In the genomic region with DNA sequence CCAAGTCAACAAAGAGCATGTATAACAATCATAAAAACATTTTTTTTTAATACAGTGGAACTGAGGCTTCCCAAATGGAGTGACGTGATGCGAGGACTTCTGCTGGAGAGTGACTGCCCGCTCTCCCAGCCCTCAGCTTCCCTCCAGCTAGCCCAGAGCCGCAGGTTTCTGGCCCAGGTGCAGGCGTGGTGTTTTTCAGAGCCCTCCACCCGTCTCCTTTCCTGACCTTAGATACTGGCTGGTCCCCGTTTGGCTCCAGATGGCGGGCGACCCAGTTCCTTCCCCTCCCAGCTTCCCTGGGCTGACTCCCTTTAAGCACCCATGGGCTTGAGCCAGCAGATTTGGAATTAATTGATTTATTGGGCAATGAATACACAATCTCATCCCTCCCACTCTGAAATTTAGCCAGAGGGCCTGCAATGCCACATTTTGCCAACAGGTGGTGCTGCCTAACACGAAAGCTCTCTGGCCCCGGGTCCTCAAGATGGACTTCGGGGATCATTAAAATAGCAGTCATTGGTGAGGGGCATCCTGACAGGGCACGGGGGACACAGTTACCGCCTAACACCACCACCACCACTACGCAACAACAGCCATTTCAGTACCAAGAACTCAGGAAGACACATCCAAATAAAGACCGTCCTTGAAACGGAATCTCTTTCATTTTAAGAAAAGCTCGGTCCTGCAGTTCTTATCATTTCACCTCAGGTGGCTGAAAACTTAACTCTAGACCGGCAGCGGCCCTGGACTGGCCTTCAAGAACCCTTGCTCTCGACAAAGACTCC, we compare ENCODE assay signal across 8 cellular contexts. TPM values are rescaled to one million over a fixed set of nuclear protein-coding genes. Genes with fewer than 3 reads are reported as not detected.
A peak's percentile ranks its signal among the peaks of the same experiment; 100 is the strongest.
DNase-seq lines count a peak whose midpoint lies in the region; ATAC-seq, FAIRE-seq and TF ChIP-seq lines count a peak whose summit lies in the region.

No MANE protein-coding gene starts in this region.

- in situ Hi-C loops in brain microvascular endothelial cell (cut with HindIII; ENCODE audit: low pct_ligation_motif_present, low sequenced_read_pairs) = no loop called here

- no peaks in the 10 kb centered on the region for H3K27me3 ChIP-seq in WERI-Rb-1 (ENCODE audit: insufficient read depth, low read depth, severe bottlenecking)
- H3K27me3 ChIP-seq in brain microvascular endothelial cell (replicated peaks) = no peaks in the 10 kb centered on the region
- H3K27me3 ChIP-seq in keratinocyte (ENCODE audit: control insufficient read depth, extremely low read depth, insufficient read depth, low read length) = no peaks in the 10 kb centered on the region

- DNase-seq in NK-92 treated with Interleukin-12 subunit alpha and Interleukin-12 subunit beta, amount 100 ng/mL, for 24 hours (lab: John Stamatoyannopoulos, UW) = peak; percentile 11
- no peak for DNase-seq in NK-92 (lab: John Stamatoyannopoulos, UW; ENCODE audit: unreplicated experiment)
- peak; percentile 35 for DNase-seq in NCI-H1694 treated with DMSO at 0.1 percent for 48 hours (lab: John Stamatoyannopoulos, UW)
- DNase-seq in WERI-Rb-1 = peak; percentile 53
- peak; percentile 59 for DNase-seq in brain microvascular endothelial cell
- no peak for DNase-seq in keratinocyte (ENCODE audit: low read depth, low spot score)
- DNase-seq in stimulated activated CD4-positive, alpha-beta T cell treated with anti-CD3 and anti-CD28 coated beads, Interleukin-1b, Interleukin-23, amount 100 ng/mL, for 24 hours (ENCODE audit: low read depth in 4 of 4, low spot score in 1 of 4) = peak; percentile 41 to 69 (median 58)

- peak overlapping the region; percentile 75 for H3K4me2 ChIP-seq in keratinocyte (ENCODE audit: control insufficient read depth, extremely low read depth, insufficient read depth, low read depth, low read length)

- peak overlapping the region; percentile 29 for H3K9ac ChIP-seq in keratinocyte (ENCODE audit: control insufficient read depth, extremely low read depth, insufficient read depth, low read length)

- H3K9me1 ChIP-seq in keratinocyte (ENCODE audit: control insufficient read depth, extremely low read depth, insufficient read depth, low read length) = no peaks in the 10 kb centered on the region

- H3K4me1 ChIP-seq in keratinocyte (ENCODE audit: control insufficient read depth, extremely low read depth, insufficient read depth, low read length) = peaks cover 24% of the 10 kb centered on the region

- ATAC-seq in GM18861 (IDR thresholded peaks at IDR 0.05; ENCODE audit: unreplicated experiment) = no peak

- H3K79me2 ChIP-seq in keratinocyte (ENCODE audit: control insufficient read depth, insufficient read depth, low read length) = no peaks in the 10 kb centered on the region

- H3K4me3 ChIP-seq in WERI-Rb-1 (ENCODE audit: low read depth, low read length) = no peak overlapping the region
- H3K4me3 ChIP-seq in brain microvascular endothelial cell (ENCODE audit: low read depth, low read length) = no peak overlapping the region
- H3K4me3 ChIP-seq in keratinocyte (ENCODE audit: control insufficient read depth in 2 of 3, extremely low read depth in 1 of 3, insufficient read depth in 2 of 3, low read depth in 1 of 3, low read length in 3 of 3) = peak overlapping the region in 1 of 3 experiments; percentile 33

- TF ChIP-seq CTCF in WERI-Rb-1 (IDR thresholded peaks at IDR 0.05; ENCODE audit: low read depth, low read length) (peak; percentile 68), brain microvascular endothelial cell (IDR thresholded peaks at IDR 0.05; ENCODE audit: low read depth, low read length, missing control alignments) (peak; percentile 97), keratinocyte (optimal IDR thresholded peaks at IDR 0.05 in 1 of 3, IDR thresholded peaks at IDR 0.05 in 1 of 3, conservative IDR thresholded peaks at IDR 0.05 in 1 of 3; ENCODE audit: extremely low read depth in 1 of 3, insufficient read depth in 2 of 3, low read length in 3 of 3) (peak; percentile 87 to 97 (median 88))

- no peak overlapping the region for H3K27ac ChIP-seq in WERI-Rb-1
- H3K27ac ChIP-seq in brain microvascular endothelial cell = no peak overlapping the region
- no peak overlapping the region for H3K27ac ChIP-seq in keratinocyte (ENCODE audit: control insufficient read depth, insufficient read depth, low read length)

- no peaks in the 10 kb centered on the region for H3K36me3 ChIP-seq in WERI-Rb-1
- no peaks in the 10 kb centered on the region for H3K36me3 ChIP-seq in brain microvascular endothelial cell (replicated peaks)
- peaks cover 0 to under 1% of the 10 kb centered on the region in 2 experiments for H3K36me3 ChIP-seq in keratinocyte (ENCODE audit: control insufficient read depth in 2 of 2, extremely low read depth in 1 of 2, insufficient read depth in 2 of 2, low read length in 2 of 2)

- H4K20me1 ChIP-seq in keratinocyte (ENCODE audit: control insufficient read depth, extremely low read depth, insufficient read depth, low read length) = no peaks in the 10 kb centered on the region

- H3K9me3 ChIP-seq in WERI-Rb-1 (ENCODE audit: severe bottlenecking) (no peaks in the 10 kb centered on the region), keratinocyte (ENCODE audit: control insufficient read depth, low read depth, low read length) (no peaks in the 10 kb centered on the region)

- H2AFZ ChIP-seq in keratinocyte (ENCODE audit: control insufficient read depth, low read length) = peak overlapping the region; percentile 62

- FAIRE-seq in keratinocyte (lab: Jason Lieb, UNC) = no peak

- dilution Hi-C loops in keratinocyte (cut with MboI; ENCODE audit: extremely low pct_ligation_motif_present, low sequenced_read_pairs) = no loop called here

RNA-seq across cellular contexts. Expression of a gene that starts 47.5 kb away (rescaled TPM):
- polyA plus RNA-seq in keratinocyte = not detected in 3 replicates
- polyA plus RNA-seq in keratinocyte (2011; ENCODE audit: low read depth) = not detected
- not detected in 2 replicates for polyA plus RNA-seq in keratinocyte (2011; cell fraction: cytosol; rRNA removed)
- polyA plus RNA-seq in keratinocyte (2011; cell fraction: nucleus; rRNA removed) = not detected in 2 replicates
- 0.04 TPM in 1 of 2 replicates, not detected in the other for polyA plus RNA-seq in keratinocyte (2012; ENCODE audit: low replicate concordance)
- under 0.01 TPM in 1 of 3 replicates, not detected in the others for polyA minus RNA-seq in keratinocyte
- polyA minus RNA-seq in keratinocyte (2011; cell fraction: cytosol; rRNA and poly(A)+ RNA removed) = not detected
- not detected in 2 replicates for polyA minus RNA-seq in keratinocyte (2011; cell fraction: nucleus; rRNA and poly(A)+ RNA removed)

RNA-seq across cellular contexts. Expression of a gene that starts 49.1 kb away (rescaled TPM):
- polyA plus RNA-seq in keratinocyte = 10.6 to 21.4 TPM (median 15.8 TPM) in 3 replicates
- polyA plus RNA-seq in keratinocyte (2011; ENCODE audit: low read depth) = 17.1 TPM
- polyA plus RNA-seq in keratinocyte (2011; cell fraction: cytosol; rRNA removed) = 4.4 and 10.0 TPM in 2 replicates
- polyA plus RNA-seq in keratinocyte (2011; cell fraction: nucleus; rRNA removed) = 56.7 and 70.6 TPM in 2 replicates
- 23.7 and 30.5 TPM in 2 replicates for polyA plus RNA-seq in keratinocyte (2012; ENCODE audit: low replicate concordance)
- polyA minus RNA-seq in keratinocyte = 24.1 to 62.9 TPM (median 26.8 TPM) in 3 replicates
- polyA minus RNA-seq in keratinocyte (2011; cell fraction: cytosol; rRNA and poly(A)+ RNA removed) = 24.0 TPM
- 27.1 and 33.3 TPM in 2 replicates for polyA minus RNA-seq in keratinocyte (2011; cell fraction: nucleus; rRNA and poly(A)+ RNA removed)

Comparison
In these comparisons a context has a peak if more than half of its experiments do, and no peak if none do; other contexts are left out.
1. DNase-seq: peak in NK-92 treated with Interleukin-12 subunit alpha and Interleukin-12 subunit beta, amount 100 ng/mL, for 24 hours (single experiment), NCI-H1694 treated with DMSO at 0.1 percent for 48 hours (single experiment), WERI-Rb-1 (single experiment), brain microvascular endothelial cell (single experiment) and stimulated activated CD4-positive, alpha-beta T cell treated with anti-CD3 and anti-CD28 coated beads, Interleukin-1b, Interleukin-23, amount 100 ng/mL, for 24 hours (4 of 4); none in NK-92 (single experiment) and keratinocyte (single experiment).
2. Peak in every context shown above with its lines, with median percentiles within 50 percentile points of each other: CTCF ChIP-seq.